In the genomic region with DNA sequence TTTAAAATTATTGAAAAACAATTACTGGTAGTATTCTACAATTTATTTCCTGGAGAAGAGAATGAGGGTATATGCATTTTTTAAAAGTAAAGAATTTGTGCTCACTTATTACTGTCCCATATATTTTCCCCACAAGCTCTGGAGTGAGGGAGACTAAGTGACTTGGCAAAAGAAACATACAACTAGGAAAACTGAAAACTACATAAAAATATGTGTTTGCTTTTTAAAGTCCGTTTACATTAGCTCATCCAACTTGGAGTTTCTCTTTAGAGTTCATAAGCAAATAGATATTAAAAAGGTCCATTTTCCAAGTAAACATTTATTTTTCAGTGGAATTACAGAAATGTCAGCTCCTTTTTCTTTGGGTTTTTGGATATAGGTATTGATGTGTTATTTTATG, we compare ENCODE assay signal across 22 cellular contexts.
DNase-seq lines count a peak whose midpoint lies in the region; ATAC-seq and TF ChIP-seq lines count a peak whose summit lies in the region.
"Had no signal": no experiment of that assay in that cellular context is flagged by ENCODE, and none has a peak within 500 bp of the region (broad histone marks: within the 10 kb centered on the region; RNA-seq: fewer than 3 reads in every experiment).

No MANE protein-coding gene starts in this region.

- POLR2A ChIA-PET in HCT116 (lab: Charles Lee), result no interaction called here
- POLR2A ChIA-PET in PC-9 (lab: Charles Lee; ENCODE audit: unreplicated experiment), result no interaction called here

- peaks cover 28% of the 10 kb centered on the region for H3K4me1 Mint-ChIP-seq in mesothelial cell of epicardium
- H3K4me1 Mint-ChIP-seq in type B pancreatic cell (ENCODE audit: unreplicated experiment), result peaks cover 10% of the 10 kb centered on the region
- H3K4me1 Mint-ChIP-seq: CD14-positive monocyte; CD8-positive, alpha-beta memory T cell; GM23338; H9 had no signal

- no peaks in the 10 kb centered on the region for H3K36me3 ChIP-seq in HCT116 (ENCODE audit: control insufficient read depth in 1 of 2, insufficient read depth in 2 of 2, low read length in 2 of 2)
- no peaks in the 10 kb centered on the region for H3K36me3 ChIP-seq in adipocyte (ENCODE audit: control insufficient read depth, insufficient read depth, low read length, severe bottlenecking)
- no peaks in the 10 kb centered on the region for H3K36me3 ChIP-seq in PC-9 (ENCODE audit: low read depth)
- H3K36me3 ChIP-seq: BE2C; BLaER1 treated with 17β-estradiol and CSF1 and Interleukin-3, amounts not matched to agents 10 nM and 100 nM had no signal

- peaks cover 4% of the 10 kb centered on the region; the same call in 1 of the 2 replicates for H3F3A ChIP-seq in PC-9 (ENCODE audit: insufficient read depth, low read depth)

- RAD21 ChIA-PET in HCT116 (lab: Charles Lee; ENCODE audit: low non-redundant PET in 1 of 2, low total read pairs in 2 of 2, uncharacterized antibody in 2 of 2, unreplicated experiment in 2 of 2), result no interaction called here

- H3K9me3 Mint-ChIP-seq in mesothelial cell of epicardium (peaks cover 21% of the 10 kb centered on the region), type B pancreatic cell (peaks cover 8% of the 10 kb centered on the region)
- H3K9me3 Mint-ChIP-seq: CD4-positive, alpha-beta T cell had no signal

- H3K79me2 ChIP-seq in HCT116 (ENCODE audit: insufficient read depth, low read length), result no peaks in the 10 kb centered on the region
- H3K79me2 ChIP-seq in PC-9 (ENCODE audit: low read depth), result no peaks in the 10 kb centered on the region

- no peaks in the 10 kb centered on the region for H3K27me3 Mint-ChIP-seq in mesothelial cell of epicardium (ENCODE audit: low read depth)
- H3K27me3 Mint-ChIP-seq in type B pancreatic cell, result no peaks in the 10 kb centered on the region
- H3K27me3 Mint-ChIP-seq: CD4-positive, alpha-beta T cell; CD8-positive, alpha-beta memory T cell had no signal

- no peak for DNase-seq in HCT116 (ENCODE audit: low read depth, low spot score)
- DNase-seq in adipocyte (ENCODE audit: low read depth), result peak; percentile 13
- no peak for DNase-seq in mesothelial cell of epicardium (ENCODE audit: low spot score in 2 of 2, unreplicated experiment in 2 of 2)
- DNase-seq in type B pancreatic cell (ENCODE audit: extremely low spot score, unreplicated experiment), result no peak
- no peak for DNase-seq in PC-9
- DNase-seq in NCI-H446 (lab: John Stamatoyannopoulos, UW), result no peak
- DNase-seq in HT-29 (ENCODE audit: low spot score), result no peak
- DNase-seq: ACHN; AML-193; BE2C; CD4-positive, alpha-beta T cell; CD8-positive, alpha-beta memory T cell; DMS 273 treated with DMSO at 0.1 percent for 48 hours; DMS79; EL; GDM1; H9 had no signal

- TF ChIP-seq RAD21 in HCT116 (IDR thresholded peaks at IDR 0.05; ENCODE audit: low read depth), result no peak

- no peaks in the 10 kb centered on the region for H4K20me1 ChIP-seq in HCT116 (ENCODE audit: insufficient read depth)
- H4K20me1 ChIP-seq in PC-9 (ENCODE audit: insufficient read depth), result no peaks in the 10 kb centered on the region
- H4K20me1 ChIP-seq: BLaER1 treated with 17β-estradiol and CSF1 and Interleukin-3, amounts not matched to agents 10 nM and 100 nM had no signal

- BruUV-seq in HCT116 (replicated peaks; lab: Mats Ljungman, UMichigan) (no TSS peak), PC-9 (replicated peaks; lab: Mats Ljungman, UMichigan) (no TSS peak)

- intact Hi-C loops in HCT116 (cut with micrococcal nuclease) (no loop called here), PC-9 (cut with micrococcal nuclease; ENCODE audit: unreplicated experiment) (no loop called here)

- ATAC-seq in HCT116, result no peak
- ATAC-seq in GM21723 (IDR thresholded peaks at IDR 0.05; ENCODE audit: unreplicated experiment), result no peak
- ATAC-seq: GM12878, GM23338 had no signal

- CTCF ChIA-PET in HCT116 (lab: Charles Lee), result no interaction called here
- CTCF ChIA-PET in PC-9 (lab: Charles Lee), result no interaction called here

- H3K4me3 Mint-ChIP-seq in mesothelial cell of epicardium, result no peak overlapping the region
- H3K4me3 Mint-ChIP-seq in type B pancreatic cell, result no peak overlapping the region
- H3K4me3 Mint-ChIP-seq: CD14-positive monocyte; CD4-positive, alpha-beta T cell; CD8-positive, alpha-beta memory T cell; GM23338; H9 had no signal

- no peak overlapping the region for H3K9ac ChIP-seq in HCT116 (ENCODE audit: low read length)
- H3K9ac ChIP-seq in adipocyte (ENCODE audit: low read length), result no peak overlapping the region
- H3K9ac ChIP-seq: BLaER1 treated with 17β-estradiol and CSF1 and Interleukin-3, amounts not matched to agents 10 nM and 100 nM had no signal

- peak overlapping the region; percentile 33; the same call in 1 of the 2 replicates for H3K4me2 ChIP-seq in HCT116 (ENCODE audit: low read length)
- no peak overlapping the region for H3K4me2 ChIP-seq in PC-9
- H3K4me2 ChIP-seq: BLaER1 treated with 17β-estradiol and CSF1 and Interleukin-3, amounts not matched to agents 10 nM and 100 nM; GM23338 had no signal

- H3K4me3 ChIP-seq in HCT116 (replicated peaks in 1 of 2; ENCODE audit: low read depth in 1 of 2, low read length in 2 of 2) (no peak overlapping the region), adipocyte (ENCODE audit: low read length) (no peak overlapping the region), PC-9 (no peak overlapping the region)
- H3K4me3 ChIP-seq: BLaER1 treated with 17β-estradiol and CSF1 and Interleukin-3, amounts not matched to agents 10 nM and 100 nM; GM12878; GM23338 had no signal

- no peak for TF ChIP-seq CTCF in HCT116 (IDR thresholded peaks at IDR 0.05 in 2 of 3, conservative IDR thresholded peaks at IDR 0.05 in 1 of 3; ENCODE audit: borderline replicate concordance in 1 of 3, insufficient read depth in 1 of 3, low read depth in 2 of 3, low read length in 2 of 3)
- no peak for TF ChIP-seq CTCF in mesothelial cell of epicardium (IDR thresholded peaks at IDR 0.05; ENCODE audit: unreplicated experiment)
- no peak for TF ChIP-seq CTCF in type B pancreatic cell (conservative IDR thresholded peaks at IDR 0.05)
- no peak for TF ChIP-seq CTCF in PC-9 (conservative IDR thresholded peaks at IDR 0.05)

- peaks cover 2 to 19% of the 10 kb centered on the region in 2 experiments; a peak in 2 of 4 replicates for H3K4me1 ChIP-seq in HCT116 (ENCODE audit: control insufficient read depth in 1 of 2, insufficient read depth in 2 of 2, low read length in 2 of 2)
- H3K4me1 ChIP-seq in adipocyte (ENCODE audit: control insufficient read depth, insufficient read depth, low read length), result no peaks in the 10 kb centered on the region
- 0 out of 2 replicates have a peak, but pooled peaks cover 5% of the 10 kb centered on the region for H3K4me1 ChIP-seq in PC-9 (replicated peaks; ENCODE audit: insufficient read depth)
- H3K4me1 ChIP-seq: BE2C; BLaER1 treated with 17β-estradiol and CSF1 and Interleukin-3, amounts not matched to agents 10 nM and 100 nM had no signal

- H3K9me2 ChIP-seq in HCT116 (ENCODE audit: insufficient read depth) (no peaks in the 10 kb centered on the region), PC-9 (ENCODE audit: insufficient read depth) (no peaks in the 10 kb centered on the region)

- peaks cover 18% of the 10 kb centered on the region for H3K36me3 Mint-ChIP-seq in mesothelial cell of epicardium
- no peaks in the 10 kb centered on the region for H3K36me3 Mint-ChIP-seq in type B pancreatic cell
- H3K36me3 Mint-ChIP-seq: CD14-positive monocyte; CD8-positive, alpha-beta memory T cell had no signal

- H2AFZ ChIP-seq in HCT116 (ENCODE audit: low read depth, low read length, poor library complexity, severe bottlenecking) (peak overlapping the region; percentile 75), PC-9 (no peak overlapping the region)
- H2AFZ ChIP-seq: GM23338 had no signal

- no peak for TF ChIP-seq POLR2A in HCT116 (IDR thresholded peaks at IDR 0.05; ENCODE audit: borderline replicate concordance, extremely low read depth, insufficient read depth, insufficient read length)

- H3K9me3 ChIP-seq in HCT116 (ENCODE audit: control insufficient read depth in 1 of 2, insufficient read depth in 1 of 2, low read depth in 1 of 2, low read length in 2 of 2) (no peaks in the 10 kb centered on the region), adipocyte (ENCODE audit: control insufficient read depth, low read length) (peaks cover 4% of the 10 kb centered on the region), PC-9 (ENCODE audit: insufficient read depth, low read depth) (peaks cover 13% of the 10 kb centered on the region; the same call in 1 of the 2 replicates)
- H3K9me3 ChIP-seq: BE2C; BLaER1 treated with 17β-estradiol and CSF1 and Interleukin-3, amounts not matched to agents 10 nM and 100 nM had no signal

- H3K27me3 ChIP-seq in HCT116 (ENCODE audit: insufficient read depth, low read length) (no peaks in the 10 kb centered on the region), adipocyte (replicated peaks; ENCODE audit: control insufficient read depth, insufficient read depth, low read length) (no peaks in the 10 kb centered on the region), PC-9 (ENCODE audit: insufficient read depth, low read depth) (no peaks in the 10 kb centered on the region)
- H3K27me3 ChIP-seq: BE2C; BLaER1 treated with 17β-estradiol and CSF1 and Interleukin-3, amounts not matched to agents 10 nM and 100 nM had no signal

- H3K27ac ChIP-seq in HCT116 (ENCODE audit: low read depth, low read length) (no peak overlapping the region), PC-9 (no peak overlapping the region)
- H3K27ac ChIP-seq: BLaER1 treated with 17β-estradiol and CSF1 and Interleukin-3, amounts not matched to agents 10 nM and 100 nM had no signal

- H3K27ac Mint-ChIP-seq in mesothelial cell of epicardium (peak overlapping the region; percentile 93), type B pancreatic cell (peak overlapping the region; percentile 18)
- H3K27ac Mint-ChIP-seq: CD14-positive monocyte; CD4-positive, alpha-beta T cell; CD8-positive, alpha-beta memory T cell; GM23338; H9 had no signal

TF ChIP-seq in HCT116, 20 proteins besides CTCF, POLR2A, EP300 and RAD21 (continues in another document):
- TF ChIP-seq YY1 (IDR thresholded peaks at IDR 0.05; ENCODE audit: extremely low read depth, insufficient replicate concordance, low read depth, low read length), result no peak
- TF ChIP-seq, protein P1, sequence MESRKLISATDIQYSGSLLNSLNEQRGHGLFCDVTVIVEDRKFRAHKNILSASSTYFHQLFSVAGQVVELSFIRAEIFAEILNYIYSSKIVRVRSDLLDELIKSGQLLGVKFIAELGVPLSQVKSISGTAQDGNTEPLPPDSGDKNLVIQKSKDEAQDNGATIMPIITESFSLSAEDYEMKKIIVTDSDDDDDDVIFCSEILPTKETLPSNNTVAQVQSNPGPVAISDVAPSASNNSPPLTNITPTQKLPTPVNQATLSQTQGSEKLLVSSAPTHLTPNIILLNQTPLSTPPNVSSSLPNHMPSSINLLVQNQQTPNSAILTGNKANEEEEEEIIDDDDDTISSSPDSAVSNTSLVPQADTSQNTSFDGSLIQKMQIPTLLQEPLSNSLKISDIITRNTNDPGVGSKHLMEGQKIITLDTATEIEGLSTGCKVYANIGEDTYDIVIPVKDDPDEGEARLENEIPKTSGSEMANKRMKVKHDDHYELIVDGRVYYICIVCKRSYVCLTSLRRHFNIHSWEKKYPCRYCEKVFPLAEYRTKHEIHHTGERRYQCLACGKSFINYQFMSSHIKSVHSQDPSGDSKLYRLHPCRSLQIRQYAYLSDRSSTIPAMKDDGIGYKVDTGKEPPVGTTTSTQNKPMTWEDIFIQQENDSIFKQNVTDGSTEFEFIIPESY (IDR thresholded peaks at IDR 0.05; ENCODE audit: extremely low read depth, insufficient replicate concordance, low read length), result no peak
- no peak for TF ChIP-seq JUND (IDR thresholded peaks at IDR 0.05)
- no peak for TF ChIP-seq SP1 (IDR thresholded peaks at IDR 0.05; ENCODE audit: low read depth)
